ENCODE assay signal across 9 cellular contexts in the genomic region with DNA sequence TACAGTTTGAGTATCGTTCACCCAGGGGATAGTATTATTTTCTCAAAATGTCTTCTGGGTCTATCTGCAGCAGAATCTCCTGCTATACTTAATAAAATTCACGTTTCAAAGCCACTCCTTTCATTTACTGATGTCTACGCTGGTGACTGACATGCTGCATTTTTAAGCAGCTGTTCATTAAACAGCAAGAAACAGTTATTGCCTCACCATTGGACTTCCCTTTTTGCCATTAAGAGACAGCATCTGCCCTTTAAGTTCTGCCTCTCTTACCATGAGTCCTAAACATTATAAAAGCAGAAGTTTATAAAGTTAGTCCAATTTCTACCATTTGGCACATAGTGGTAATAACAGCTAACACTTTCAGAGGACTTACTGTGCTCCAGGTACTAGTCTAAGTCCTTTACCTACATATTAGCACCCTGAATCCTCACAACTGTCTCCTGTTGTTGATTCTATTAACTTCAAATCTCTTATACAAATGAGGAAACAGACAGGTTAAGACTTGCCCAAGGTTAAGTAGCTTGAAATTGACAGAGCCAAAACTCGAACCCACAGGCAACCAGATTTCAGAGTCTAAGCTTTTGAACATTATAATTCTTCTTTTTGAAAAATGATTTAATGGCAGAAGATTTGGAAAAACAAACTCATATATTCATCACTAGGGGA.
DNase-seq lines count a peak whose midpoint lies in the region; ATAC-seq and TF ChIP-seq lines count a peak whose summit lies in the region.
"Had no signal": no experiment of that assay in that cellular context is flagged by ENCODE, and none has a peak within 500 bp of the region (broad histone marks: within the 10 kb centered on the region; RNA-seq: fewer than 3 reads in every experiment).

No MANE protein-coding gene starts in this region.

- no peak for TF ChIP-seq CTCF in CD14-positive monocyte (IDR thresholded peaks at IDR 0.05)
- no peak for TF ChIP-seq CTCF in HEK293 (tag by site-specific recombination; IDR thresholded peaks at IDR 0.05)
- TF ChIP-seq CTCF in left ventricle myocardium inferior (IDR thresholded peaks at IDR 0.05; ENCODE audit: borderline replicate concordance): no peak

- H3K4me1 Mint-ChIP-seq in CD14-positive monocyte: peaks cover 42% of the 10 kb centered on the region

- intact Hi-C loops in CD14-positive monocyte (cut with micrococcal nuclease): loop anchor here (5.0 to 10.0 kb wide), 2 partner anchors 164 to 166 kb away; no protein-coding TSS in a partner anchor
- intact Hi-C loops in left ventricle myocardium inferior (cut with micrococcal nuclease): no loop called here

- ATAC-seq in GM18502 (IDR thresholded peaks at IDR 0.05; ENCODE audit: poor library complexity, unreplicated experiment) (no peak), HG03342 (IDR thresholded peaks at IDR 0.05; ENCODE audit: unreplicated experiment) (no peak)

- H3K4me1 ChIP-seq in HEK293 (ENCODE audit: control insufficient read depth, insufficient read depth, low read length) (peaks cover 7% of the 10 kb centered on the region), left ventricle myocardium inferior (peaks cover 33% of the 10 kb centered on the region)

- no peaks in the 10 kb centered on the region for H3K27me3 ChIP-seq in left ventricle myocardium inferior (ENCODE audit: low read depth)

- H3K4me3 Mint-ChIP-seq in CD14-positive monocyte: peak overlapping the region; percentile 34 to 76

- POLR2A ChIA-PET in HEK293 (lab: Yijun Ruan, JAX): no interaction called here

- no peaks in the 10 kb centered on the region for H3K27me3 Mint-ChIP-seq in CD14-positive monocyte (ENCODE audit: low read depth in 3 of 3)

- H3K9me3 Mint-ChIP-seq in CD14-positive monocyte: no peaks in the 10 kb centered on the region

- peak overlapping the region; percentile 75 to 84 (median 82) for H3K27ac Mint-ChIP-seq in CD14-positive monocyte

- H3K27ac ChIP-seq in HEK293 (ENCODE audit: extremely low read depth, low read depth, low read length) (no peak overlapping the region), left ventricle myocardium inferior (replicated peaks) (no peak overlapping the region)
- H3K27ac ChIP-seq: C4-2B had no signal

- peak; percentile 51 for DNase-seq in CD14-positive monocyte (ENCODE audit: low spot score)
- peak; percentile 92 to 98 for DNase-seq in NOMO-1 (lab: John Stamatoyannopoulos, UW; ENCODE audit: unreplicated experiment in 2 of 2)
- DNase-seq in globus pallidus (ENCODE audit: low spot score): peak; percentile 42
- no peak for DNase-seq in NCI-H1048 (lab: John Stamatoyannopoulos, UW)
- no peak for DNase-seq in left ventricle myocardium inferior

- CTCF ChIA-PET in HEK293 (lab: Yijun Ruan, JAX): interaction anchor here (0.6 to 4.3 kb wide), 45 partner anchors 8 to 1625 kb away, joined by 3 to 42 read pairs (median 4); no protein-coding TSS in a partner anchor

- no peaks in the 10 kb centered on the region for H3K9me3 ChIP-seq in HEK293 (ENCODE audit: control insufficient read depth, insufficient read depth, low read depth, low read length)
- no peaks in the 10 kb centered on the region for H3K9me3 ChIP-seq in left ventricle myocardium inferior (replicated peaks)

- no peaks in the 10 kb centered on the region for H3K36me3 Mint-ChIP-seq in CD14-positive monocyte

- H3K4me3 ChIP-seq in HEK293 (ENCODE audit: low read depth, low read length) (no peak overlapping the region), left ventricle myocardium inferior (no peak overlapping the region)

- H3K36me3 ChIP-seq in HEK293 (ENCODE audit: control insufficient read depth in 2 of 2, insufficient read depth in 1 of 2, low read length in 2 of 2) (no peaks in the 10 kb centered on the region), left ventricle myocardium inferior (no peaks in the 10 kb centered on the region)

TF ChIP-seq in HEK293, 187 proteins besides CTCF, POLR2A, EP300 and RAD21:
- peak; percentile 57; the same call in 1 of the 2 replicates for TF ChIP-seq ZNF664 (tag by site-specific recombination; IDR thresholded peaks at IDR 0.05)
- TF ChIP-seq KLF1 (tag by site-specific recombination; IDR thresholded peaks at IDR 0.05): no peak
TF ChIP-seq in HEK293: peak in this region for 1.

Comparison
In these comparisons a context has a peak if more than half of its experiments do, and no peak if none do; other contexts are left out.
1. DNase-seq: peak in CD14-positive monocyte (single experiment), NOMO-1 (2 of 2) and globus pallidus (single experiment); none in NCI-H1048 (single experiment) and left ventricle myocardium inferior (single experiment).